Comparison of ENCODE assay signal across 1 cellular context in the genomic region with DNA sequence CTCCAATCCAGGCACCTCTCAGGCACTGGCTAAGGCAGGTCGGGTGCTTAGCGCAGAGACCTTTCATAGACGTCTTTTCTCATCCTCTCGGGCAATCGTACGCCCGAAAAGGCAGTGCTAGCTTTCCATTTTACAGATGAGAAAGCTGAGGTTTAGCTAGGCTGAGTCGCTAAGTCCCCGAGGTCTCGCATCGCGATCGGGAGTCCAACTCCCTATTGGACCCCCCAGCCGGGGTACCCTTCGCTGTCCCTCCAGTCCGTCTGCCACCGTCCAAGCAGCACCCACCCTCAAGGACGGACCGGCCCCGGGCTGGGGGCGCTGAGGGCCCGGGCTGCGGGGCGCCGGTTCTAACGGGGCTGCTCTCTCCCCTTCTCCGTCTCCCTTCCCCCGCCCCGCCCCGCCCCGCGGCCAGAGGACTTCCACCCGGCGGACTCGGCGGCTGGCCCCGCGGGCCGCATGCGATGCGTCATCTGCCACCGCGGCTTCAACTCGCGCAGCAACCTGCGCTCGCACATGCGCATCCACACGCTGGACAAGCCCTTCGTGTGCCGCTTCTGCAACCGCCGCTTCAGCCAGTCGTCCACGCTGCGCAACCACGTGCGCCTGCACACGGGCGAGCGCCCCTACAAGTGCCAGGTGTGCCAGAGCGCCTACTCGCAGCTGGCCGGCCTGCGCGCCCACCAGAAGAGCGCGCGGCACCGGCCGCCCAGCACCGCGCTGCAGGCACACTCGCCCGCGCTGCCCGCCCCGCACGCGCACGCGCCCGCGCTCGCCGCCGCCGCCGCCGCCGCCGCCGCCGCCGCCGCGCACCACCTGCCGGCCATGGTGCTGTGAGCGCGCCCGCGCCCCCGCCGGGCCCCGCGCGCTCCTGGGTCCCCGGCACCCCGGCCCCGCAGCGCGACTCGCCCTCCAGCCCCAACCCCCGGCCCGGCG.
TF ChIP-seq lines count a peak whose summit lies in the region.

No MANE protein-coding gene starts in this region.

TF ChIP-seq in HepG2, 621 proteins besides CTCF, POLR2A, EP300 and RAD21 (continued from another document and continues in another):
- TF ChIP-seq ZNF329 (CRISPR knock-in tag; IDR thresholded peaks at IDR 0.05; ENCODE audit: low read depth) (0 out of 2 replicates have a peak, but pooled peaks have one; percentile 84), SSRP1 (CRISPR knock-in tag; IDR thresholded peaks at IDR 0.05) (no peak), KLF13 (CRISPR knock-in tag; IDR thresholded peaks at IDR 0.05) (no peak), ZNF33A (CRISPR knock-in tag; IDR thresholded peaks at IDR 0.05; ENCODE audit: borderline replicate concordance) (no peak), ZBTB33 (CRISPR knock-in tag; IDR thresholded peaks at IDR 0.05) (no peak), DNMT3B (CRISPR knock-in tag; conservative IDR thresholded peaks at IDR 0.05) (no peak), JUNB (CRISPR knock-in tag; IDR thresholded peaks at IDR 0.05; ENCODE audit: borderline replicate concordance) (peak; percentile 33; the same call in 1 of the 2 replicates), ZNF275 (CRISPR knock-in tag; IDR thresholded peaks at IDR 0.05; ENCODE audit: borderline replicate concordance) (no peak), GATA4 (IDR thresholded peaks at IDR 0.05; ENCODE audit: borderline replicate concordance, low read depth) (no peak), ZBTB21 (CRISPR knock-in tag; IDR thresholded peaks at IDR 0.05) (no peak), AHR (CRISPR knock-in tag; IDR thresholded peaks at IDR 0.05) (peak; percentile 80; the same call in 1 of the 2 replicates), POLR2AphosphoS2 (IDR thresholded peaks at IDR 0.05; ENCODE audit: low read depth, low read length) (no peak), YEATS2 (CRISPR knock-in tag; IDR thresholded peaks at IDR 0.05; ENCODE audit: borderline replicate concordance) (peak; percentile 71; the same call in 1 of the 2 replicates), JDP2 (CRISPR knock-in tag; IDR thresholded peaks at IDR 0.05; ENCODE audit: borderline replicate concordance) (no peak), DNMT1 (CRISPR knock-in tag; IDR thresholded peaks at IDR 0.05) (no peak), ZUFSP (CRISPR knock-in tag; IDR thresholded peaks at IDR 0.05; ENCODE audit: borderline replicate concordance) (no peak), ZNF891 (CRISPR knock-in tag; IDR thresholded peaks at IDR 0.05) (peak; percentile 64; the same call in 1 of the 2 replicates), ZNF687 (CRISPR knock-in tag; IDR thresholded peaks at IDR 0.05) (peak; percentile 97), ZNF430 (CRISPR knock-in tag; IDR thresholded peaks at IDR 0.05) (no peak; the same call in 1 of the 2 replicates), MNT (IDR thresholded peaks at IDR 0.05) (peak; percentile 45), TARDBP (CRISPR knock-in tag; IDR thresholded peaks at IDR 0.05) (peak; percentile 75; the same call in 1 of the 2 replicates), SOX6 (IDR thresholded peaks at IDR 0.05) (no peak), SOX6 (CRISPR knock-in tag; IDR thresholded peaks at IDR 0.05) (peak; percentile 65), MIXL1 (CRISPR knock-in tag; IDR thresholded peaks at IDR 0.05) (peak; percentile 43; the same call in 1 of the 2 replicates), ZNF776 (CRISPR knock-in tag; IDR thresholded peaks at IDR 0.05) (peak; percentile 89), PHF5A (CRISPR knock-in tag; IDR thresholded peaks at IDR 0.05; ENCODE audit: low read depth, unreplicated experiment) (no peak), CENPT (CRISPR knock-in tag; IDR thresholded peaks at IDR 0.05; ENCODE audit: low read depth) (peak; percentile 81; the same call in 1 of the 2 replicates), CCAR2 (optimal IDR thresholded peaks at IDR 0.05; ENCODE audit: low read depth, low read length) (no peak), ZNF44 (CRISPR knock-in tag; IDR thresholded peaks at IDR 0.05) (no peak), ZNF503 (CRISPR knock-in tag; IDR thresholded peaks at IDR 0.05) (peak; percentile 66; the same call in 1 of the 2 replicates), CC2D1A (CRISPR knock-in tag; IDR thresholded peaks at IDR 0.05) (no peak), FOSL1 (CRISPR knock-in tag; IDR thresholded peaks at IDR 0.05; ENCODE audit: borderline replicate concordance) (peak; percentile 56), GTF3A (CRISPR knock-in tag; conservative IDR thresholded peaks at IDR 0.05) (no peak), STAG1 (CRISPR knock-in tag; IDR thresholded peaks at IDR 0.05) (peak; percentile 21)
- TF ChIP-seq, protein P1, sequence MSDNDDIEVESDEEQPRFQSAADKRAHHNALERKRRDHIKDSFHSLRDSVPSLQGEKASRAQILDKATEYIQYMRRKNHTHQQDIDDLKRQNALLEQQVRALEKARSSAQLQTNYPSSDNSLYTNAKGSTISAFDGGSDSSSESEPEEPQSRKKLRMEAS (IDR thresholded peaks at IDR 0.05), result peak; percentile 93
- TF ChIP-seq, protein P2, sequence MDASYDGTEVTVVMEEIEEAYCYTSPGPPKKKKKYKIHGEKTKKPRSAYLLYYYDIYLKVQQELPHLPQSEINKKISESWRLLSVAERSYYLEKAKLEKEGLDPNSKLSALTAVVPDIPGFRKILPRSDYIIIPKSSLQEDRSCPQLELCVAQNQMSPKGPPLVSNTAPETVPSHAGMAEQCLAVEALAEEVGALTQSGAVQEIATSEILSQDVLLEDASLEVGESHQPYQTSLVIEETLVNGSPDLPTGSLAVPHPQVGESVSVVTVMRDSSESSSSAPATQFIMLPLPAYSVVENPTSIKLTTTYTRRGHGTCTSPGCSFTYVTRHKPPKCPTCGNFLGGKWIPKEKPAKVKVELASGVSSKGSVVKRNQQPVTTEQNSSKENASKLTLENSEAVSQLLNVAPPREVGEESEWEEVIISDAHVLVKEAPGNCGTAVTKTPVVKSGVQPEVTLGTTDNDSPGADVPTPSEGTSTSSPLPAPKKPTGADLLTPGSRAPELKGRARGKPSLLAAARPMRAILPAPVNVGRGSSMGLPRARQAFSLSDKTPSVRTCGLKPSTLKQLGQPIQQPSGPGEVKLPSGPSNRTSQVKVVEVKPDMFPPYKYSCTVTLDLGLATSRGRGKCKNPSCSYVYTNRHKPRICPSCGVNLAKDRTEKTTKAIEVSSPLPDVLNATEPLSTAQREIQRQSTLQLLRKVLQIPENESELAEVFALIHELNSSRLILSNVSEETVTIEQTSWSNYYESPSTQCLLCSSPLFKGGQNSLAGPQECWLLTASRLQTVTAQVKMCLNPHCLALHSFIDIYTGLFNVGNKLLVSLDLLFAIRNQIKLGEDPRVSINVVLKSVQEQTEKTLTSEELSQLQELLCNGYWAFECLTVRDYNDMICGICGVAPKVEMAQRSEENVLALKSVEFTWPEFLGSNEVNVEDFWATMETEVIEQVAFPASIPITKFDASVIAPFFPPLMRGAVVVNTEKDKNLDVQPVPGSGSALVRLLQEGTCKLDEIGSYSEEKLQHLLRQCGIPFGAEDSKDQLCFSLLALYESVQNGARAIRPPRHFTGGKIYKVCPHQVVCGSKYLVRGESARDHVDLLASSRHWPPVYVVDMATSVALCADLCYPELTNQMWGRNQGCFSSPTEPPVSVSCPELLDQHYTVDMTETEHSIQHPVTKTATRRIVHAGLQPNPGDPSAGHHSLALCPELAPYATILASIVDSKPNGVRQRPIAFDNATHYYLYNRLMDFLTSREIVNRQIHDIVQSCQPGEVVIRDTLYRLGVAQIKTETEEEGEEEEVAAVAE (CRISPR knock-in tag; IDR thresholded peaks at IDR 0.05; ENCODE audit: borderline replicate concordance), result 0 out of 2 replicates have a peak, but pooled peaks have one; percentile 63
- TF ChIP-seq, protein P3, sequence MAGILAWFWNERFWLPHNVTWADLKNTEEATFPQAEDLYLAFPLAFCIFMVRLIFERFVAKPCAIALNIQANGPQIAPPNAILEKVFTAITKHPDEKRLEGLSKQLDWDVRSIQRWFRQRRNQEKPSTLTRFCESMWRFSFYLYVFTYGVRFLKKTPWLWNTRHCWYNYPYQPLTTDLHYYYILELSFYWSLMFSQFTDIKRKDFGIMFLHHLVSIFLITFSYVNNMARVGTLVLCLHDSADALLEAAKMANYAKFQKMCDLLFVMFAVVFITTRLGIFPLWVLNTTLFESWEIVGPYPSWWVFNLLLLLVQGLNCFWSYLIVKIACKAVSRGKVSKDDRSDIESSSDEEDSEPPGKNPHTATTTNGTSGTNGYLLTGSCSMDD (CRISPR knock-in tag; IDR thresholded peaks at IDR 0.05), result no peak
